18 cellular contexts compared by ENCODE assay signal in genomic region chr18:67730884-67731283, GRCh38.
DNase-seq lines count a peak whose midpoint lies in the region; FAIRE-seq and TF ChIP-seq lines count a peak whose summit lies in the region.
"Had no signal": no experiment of that assay in that cellular context is flagged by ENCODE, and none has a peak within 500 bp of the region (broad histone marks: within the 10 kb centered on the region; RNA-seq: fewer than 3 reads in every experiment).

No MANE protein-coding gene starts in this region.

- no peaks in the 10 kb centered on the region for H3K9me3 ChIP-seq in astrocyte (ENCODE audit: insufficient read depth, low read depth, low read length)
- H3K9me3 ChIP-seq in transverse colon = no peaks in the 10 kb centered on the region

- TF ChIP-seq EP300 in transverse colon (IDR thresholded peaks at IDR 0.05; ENCODE audit: low read depth) = no peak

- H3K4me2 ChIP-seq in astrocyte (ENCODE audit: low read length) = peak overlapping the region; percentile 58

- 82 to 88% methylated on average over 4 of the region's 4 CpGs for whole genome bisulfite sequencing in transverse colon (ENCODE audit: low coverage in 1 of 2), 2 donors

- in situ Hi-C loops in ACHN (cut with HindIII; ENCODE audit: low pct_ligation_motif_present, low pct_unique_long_range_greater_than_20kb, low sequenced_read_pairs) (no loop called here), transverse colon (cut with MboI; ENCODE audit: low pct_ligation_motif_present in 1 of 4, low pct_unique_long_range_greater_than_20kb in 1 of 4, low sequenced_read_pairs in 3 of 4) (no loop called here)

- no peaks in the 10 kb centered on the region for H3K27me3 Mint-ChIP-seq in astrocyte (ENCODE audit: low read depth, unreplicated experiment)
- H3K27me3 Mint-ChIP-seq: B cell; effector memory CD8-positive, alpha-beta T cell had no signal

- no peak for TF ChIP-seq POLR2A in transverse colon (IDR thresholded peaks at IDR 0.05)

- H3K9ac ChIP-seq in astrocyte (ENCODE audit: low read length) = no peak overlapping the region

- H3K4me1 ChIP-seq in astrocyte (ENCODE audit: insufficient read depth, low read length) = peaks cover 9% of the 10 kb centered on the region
- no peaks in the 10 kb centered on the region for H3K4me1 ChIP-seq in transverse colon

- H3K79me2 ChIP-seq in astrocyte (ENCODE audit: insufficient read depth, low read length) = no peaks in the 10 kb centered on the region

- peak; percentile 80 for FAIRE-seq in astrocyte (lab: Jason Lieb, UNC)
- FAIRE-seq: G401.6 had no signal

- H3K36me3 ChIP-seq in astrocyte (ENCODE audit: insufficient read depth, low read length) = no peaks in the 10 kb centered on the region
- no peaks in the 10 kb centered on the region for H3K36me3 ChIP-seq in transverse colon

- H3K27ac ChIP-seq in astrocyte (ENCODE audit: low read depth, low read length) (peak overlapping the region; percentile 76), transverse colon (no peak overlapping the region)

- H2AFZ ChIP-seq in astrocyte (ENCODE audit: low read depth, low read length) = no peak overlapping the region

- no peak overlapping the region for H3K4me3 ChIP-seq in astrocyte (ENCODE audit: insufficient read depth, low read depth, low read length)
- no peak overlapping the region for H3K4me3 ChIP-seq in transverse colon

- H3K36me3 Mint-ChIP-seq in astrocyte (ENCODE audit: low read depth, unreplicated experiment) = no peaks in the 10 kb centered on the region
- H3K36me3 Mint-ChIP-seq: stimulated activated effector memory CD8-positive, alpha-beta T cell treated with anti-CD3 and anti-CD28 coated beads, Interleukin-12 subunit alpha, Interleukin-12 subunit beta, amount 100 ng/mL, for 72 hours had no signal

- H3K9me3 Mint-ChIP-seq in astrocyte (ENCODE audit: unreplicated experiment) = no peaks in the 10 kb centered on the region
- H3K9me3 Mint-ChIP-seq: stimulated activated effector memory CD8-positive, alpha-beta T cell treated with anti-CD3 and anti-CD28 coated beads, Interleukin-12 subunit alpha, Interleukin-12 subunit beta, amount 100 ng/mL, for 72 hours had no signal

- TF ChIP-seq CTCF in astrocyte (IDR thresholded peaks at IDR 0.05; ENCODE audit: insufficient read depth, low read depth, low read length) = no peak
- TF ChIP-seq CTCF in transverse colon (IDR thresholded peaks at IDR 0.05) = no peak

- H4K20me1 ChIP-seq in astrocyte (ENCODE audit: insufficient read depth, low read length) = no peaks in the 10 kb centered on the region

- peaks cover 10% of the 10 kb centered on the region for H3K4me1 Mint-ChIP-seq in astrocyte (ENCODE audit: low read depth, unreplicated experiment)
- H3K4me1 Mint-ChIP-seq: B cell; stimulated activated effector memory CD8-positive, alpha-beta T cell treated with anti-CD3 and anti-CD28 coated beads, Interleukin-12 subunit alpha, Interleukin-12 subunit beta, amount 100 ng/mL, for 72 hours had no signal

- DNase-seq in ACHN = peak; percentile 63
- DNase-seq in HS-27A (ENCODE audit: low read depth) = peak; percentile 33
- DNase-seq in astrocyte (ENCODE audit: low read depth) = peak; percentile 81
- peak; percentile 38 for DNase-seq in glomerular visceral epithelial cell (ENCODE audit: extremely low spot score)
- no peak for DNase-seq in stimulated activated CD4-positive, alpha-beta T cell treated with anti-CD3 and anti-CD28 coated beads, Interleukin-4, amount 100 ng/mL, for 1 hour
- no peak for DNase-seq in NCI-H1436 treated with DMSO at 0.1 percent for 48 hours (lab: John Stamatoyannopoulos, UW)
- no peak for DNase-seq in transverse colon
- no peak for DNase-seq in CD1c-positive myeloid dendritic cell (ENCODE audit: extremely low spot score)
- DNase-seq: activated CD4-positive, CD25-positive, alpha-beta regulatory T cell treated with anti-CD3 and anti-CD28 coated beads, Interleukin-2, amount 50 U/mL, for 72 hours; activated T-cell treated with anti-CD3 and anti-CD28 coated beads, Interleukin-2, amount 50 U/mL, for 1 hour; amygdala; effector memory CD8-positive, alpha-beta T cell; NCI-H187 treated with DMSO at 0.1 percent for 48 hours; NK-92 treated with Interleukin-12 subunit alpha and Interleukin-12 subunit beta, amount 100 ng/mL, for 24 hours; stimulated activated CD4-positive, alpha-beta T cell treated with anti-CD3 and anti-CD28 coated beads, Interleukin-1b, Interleukin-23, amount 100 ng/mL, for 48 hours had no signal

- H3K4me3 Mint-ChIP-seq in astrocyte (ENCODE audit: unreplicated experiment) = no peak overlapping the region
- H3K4me3 Mint-ChIP-seq: B cell; effector memory CD8-positive, alpha-beta T cell; stimulated activated effector memory CD8-positive, alpha-beta T cell treated with anti-CD3 and anti-CD28 coated beads, Interleukin-12 subunit alpha, Interleukin-12 subunit beta, amount 100 ng/mL, for 72 hours had no signal

- intact Hi-C loops in transverse colon (cut with DNase I; ENCODE audit: low total_unique reads) = no loop called here

- peak overlapping the region; percentile 73 for H3K27ac Mint-ChIP-seq in astrocyte (ENCODE audit: unreplicated experiment)
- H3K27ac Mint-ChIP-seq: B cell; effector memory CD8-positive, alpha-beta T cell; stimulated activated effector memory CD8-positive, alpha-beta T cell treated with anti-CD3 and anti-CD28 coated beads, Interleukin-12 subunit alpha, Interleukin-12 subunit beta, amount 100 ng/mL, for 72 hours had no signal

- H3K27me3 ChIP-seq in astrocyte (ENCODE audit: insufficient read depth, low read length) = no peaks in the 10 kb centered on the region
- no peaks in the 10 kb centered on the region for H3K27me3 ChIP-seq in transverse colon

Comparison
In these comparisons a context has a peak if more than half of its experiments do, and no peak if none do; other contexts are left out.
1. DNase-seq: peak in ACHN (single experiment), HS-27A (single experiment), astrocyte (single experiment) and glomerular visceral epithelial cell (single experiment); none in stimulated activated CD4-positive, alpha-beta T cell treated with anti-CD3 and anti-CD28 coated beads, Interleukin-4, amount 100 ng/mL, for 1 hour (single experiment), NCI-H1436 treated with DMSO at 0.1 percent for 48 hours (single experiment), transverse colon (single experiment) and CD1c-positive myeloid dendritic cell (single experiment).